17 cellular contexts compared by ENCODE assay signal in genomic region chr20:54622338-54623280, GRCh38.
DNase-seq lines count a peak whose midpoint lies in the region; ATAC-seq and TF ChIP-seq lines count a peak whose summit lies in the region.
"Had no signal": no experiment of that assay in that cellular context is flagged by ENCODE, and none has a peak within 500 bp of the region (broad histone marks: within the 10 kb centered on the region; RNA-seq: fewer than 3 reads in every experiment).

No MANE protein-coding gene starts in this region.

- H3K36me3 Mint-ChIP-seq in activated naive CD4-positive, alpha-beta T cell treated with anti-CD3 and anti-CD28 coated beads, Interleukin-2, amount 50 U/mL, for 72 hours = no peaks in the 10 kb centered on the region
- H3K36me3 Mint-ChIP-seq in endothelial cell (ENCODE audit: low read depth, unreplicated experiment) = no peaks in the 10 kb centered on the region

- no peaks in the 10 kb centered on the region for H3K36me3 ChIP-seq in hepatocyte (replicated peaks; ENCODE audit: insufficient read depth, low read depth)
- H3K36me3 ChIP-seq: pancreas, sigmoid colon had no signal

- H3K27ac ChIP-seq in hepatocyte = no peak overlapping the region
- H3K27ac ChIP-seq: epithelial cell of prostate, pancreas, sigmoid colon had no signal

- ATAC-seq in HG02973 (IDR thresholded peaks at IDR 0.05; ENCODE audit: unreplicated experiment) = no peak
- ATAC-seq in activated naive CD4-positive, alpha-beta T cell treated with anti-CD3 and anti-CD28 coated beads, Interleukin-2, amount 50 U/mL, for 72 hours = no peak
- ATAC-seq: pancreas had no signal

- 81% methylated on average over 20 of the region's 20 CpGs for WGBS in hepatocyte (ENCODE audit: low lambda C conversion rate, missing lambda C conversion rate)

- no peaks in the 10 kb centered on the region for H3K4me1 Mint-ChIP-seq in endothelial cell (ENCODE audit: unreplicated experiment)

- H3K4me3 ChIP-seq in AG04449 (ENCODE audit: low read depth, low read length) (peak overlapping the region; percentile 39), hepatocyte (no peak overlapping the region)
- H3K4me3 ChIP-seq: pancreas, sigmoid colon had no signal

- CTCF ChIA-PET in AG04449 (lab: Yijun Ruan, JAX) = interaction anchor here (0.9 to 1.5 kb wide), 4 partner anchors 11 to 404 kb away, joined by 3 to 4 read pairs (median 4); no protein-coding TSS in a partner anchor

- H3K9me3 ChIP-seq in hepatocyte (ENCODE audit: low read depth) = no peaks in the 10 kb centered on the region
- H3K9me3 ChIP-seq: pancreas, sigmoid colon had no signal

- H3K4me2 ChIP-seq in hepatocyte = no peak overlapping the region

- TF ChIP-seq CTCF in AG04449 (IDR thresholded peaks at IDR 0.05; ENCODE audit: insufficient read depth, low read length, missing control alignments) (no peak), hepatocyte (IDR thresholded peaks at IDR 0.05; ENCODE audit: poor library complexity) (no peak), endothelial cell (IDR thresholded peaks at IDR 0.05; ENCODE audit: unreplicated experiment) (no peak)

- no peak overlapping the region for H3K27ac Mint-ChIP-seq in activated naive CD4-positive, alpha-beta T cell treated with anti-CD3 and anti-CD28 coated beads, Interleukin-2, amount 50 U/mL, for 72 hours
- H3K27ac Mint-ChIP-seq in endothelial cell (ENCODE audit: unreplicated experiment) = no peak overlapping the region
- H3K27ac Mint-ChIP-seq: dendritic cell treated with granulocyte-macrophage colony-stimulating factor and Interleukin-4, amounts not matched to agents 40 ng/mL and 50 ng/mL, for 4 days had no signal

- no peaks in the 10 kb centered on the region for H3K9me2 ChIP-seq in hepatocyte (replicated peaks; ENCODE audit: insufficient read depth)

- no peaks in the 10 kb centered on the region for H3K79me2 ChIP-seq in hepatocyte

- no peak overlapping the region for H2AFZ ChIP-seq in hepatocyte

- peak; percentile 23 for DNase-seq in AG04449 (ENCODE audit: low read depth, low spot score)
- peak; percentile 33 for DNase-seq in Daoy (ENCODE audit: low read depth)
- DNase-seq in astrocyte of the hippocampus (ENCODE audit: low read depth, low spot score) = peak; percentile 54
- peak; percentile 25 for DNase-seq in myocyte (ENCODE audit: low read depth)
- DNase-seq in hepatocyte (ENCODE audit: low spot score) = no peak
- DNase-seq in activated naive CD4-positive, alpha-beta T cell treated with anti-CD3 and anti-CD28 coated beads, Interleukin-2, amount 50 U/mL, for 72 hours (ENCODE audit: low spot score in 2 of 2) = no peak
- DNase-seq in endothelial cell (ENCODE audit: low spot score) = no peak
- DNase-seq: activated CD4-positive, alpha-beta T cell treated with anti-CD3 and anti-CD28 coated beads, Interleukin-2, amount 50 U/mL, for 48 hours; activated naive CD4-positive, alpha-beta T cell treated with Interleukin-2 at 50 U/mL for 16 hours; GF-D8; NCI-H1417 treated with DMSO at 0.1 percent for 48 hours; NCI-H345; pancreas; sigmoid colon had no signal

- POLR2A ChIA-PET in AG04449 (lab: Yijun Ruan, JAX) = no interaction called here

- H3K4me3 Mint-ChIP-seq in endothelial cell (ENCODE audit: unreplicated experiment) = no peak overlapping the region
- H3K4me3 Mint-ChIP-seq: dendritic cell treated with granulocyte-macrophage colony-stimulating factor and Interleukin-4, amounts not matched to agents 40 ng/mL and 50 ng/mL, for 4 days had no signal

- no peaks in the 10 kb centered on the region for H4K20me1 ChIP-seq in hepatocyte (ENCODE audit: insufficient read depth, poor library complexity, severe bottlenecking)

- no peaks in the 10 kb centered on the region for H3K27me3 ChIP-seq in hepatocyte
- H3K27me3 ChIP-seq: pancreas, sigmoid colon had no signal

- no peaks in the 10 kb centered on the region for H3K9me3 Mint-ChIP-seq in activated naive CD4-positive, alpha-beta T cell treated with anti-CD3 and anti-CD28 coated beads, Interleukin-2, amount 50 U/mL, for 72 hours
- H3K9me3 Mint-ChIP-seq in endothelial cell (ENCODE audit: unreplicated experiment) = no peaks in the 10 kb centered on the region
- H3K9me3 Mint-ChIP-seq: dendritic cell treated with granulocyte-macrophage colony-stimulating factor and Interleukin-4, amounts not matched to agents 40 ng/mL and 50 ng/mL, for 4 days had no signal

- peaks cover 23% of the 10 kb centered on the region for H3K4me1 ChIP-seq in hepatocyte (ENCODE audit: insufficient read depth)
- H3K4me1 ChIP-seq: sigmoid colon had no signal

- H3K27me3 Mint-ChIP-seq in endothelial cell (ENCODE audit: unreplicated experiment) = no peaks in the 10 kb centered on the region

Comparison
In these comparisons a context has a peak if more than half of its experiments do, and no peak if none do; other contexts are left out.
1. DNase-seq: peak in AG04449 (single experiment), Daoy (single experiment), astrocyte of the hippocampus (single experiment) and myocyte (single experiment); none in hepatocyte (single experiment), activated naive CD4-positive, alpha-beta T cell treated with anti-CD3 and anti-CD28 coated beads, Interleukin-2, amount 50 U/mL, for 72 hours (0 of 2) and endothelial cell (single experiment).